ENCODE assay signal across 22 cellular contexts in genomic region chr6:119330520-119330919, GRCh38.
"Had no signal": no experiment of that assay in that cellular context is flagged by ENCODE, and none has a peak within 500 bp of the region (broad histone marks: within the 10 kb centered on the region; RNA-seq: fewer than 3 reads in every experiment).

No MANE protein-coding gene starts in this region.

- H3K4me2 ChIP-seq: neural progenitor cell had no signal

- ATAC-seq: activated CD8-positive, alpha-beta memory T cell treated with anti-CD3 and anti-CD28 coated beads, Interleukin-2, amount 10 ng/mL, durations not matched to agents 7 days and 5 days; activated CD8-positive, alpha-beta T cell treated with anti-CD3 and anti-CD28 coated beads for 36 hours; activated naive CD8-positive, alpha-beta T cell treated with anti-CD3 and anti-CD28 coated beads, Interleukin-2, amount 50 U/mL, for 24 hours; body of pancreas; heart right ventricle; left colon; mucosa of descending colon had no signal

- H3K27me3 ChIP-seq: body of pancreas, heart right ventricle, neural progenitor cell, transverse colon, uterus had no signal

- H3K36me3 Mint-ChIP-seq: neural progenitor cell had no signal

- H3K27ac Mint-ChIP-seq: activated CD8-positive, alpha-beta T cell treated with anti-CD3 and anti-CD28 coated beads for 36 hours; activated naive CD8-positive, alpha-beta T cell treated with anti-CD3 and anti-CD28 coated beads, Interleukin-2, amount 50 U/mL, for 24 hours; dendritic cell treated with granulocyte-macrophage colony-stimulating factor and Interleukin-4, amounts not matched to agents 40 ng/mL and 50 ng/mL, for 4 days; memory B cell; neural progenitor cell; stimulated activated naive B cell treated with anti-CD40 and anti-IgM and Interleukin-4, amounts not matched to agents 10 μg/mL and 1 μg/mL and 100 μg/mL, for 72 hours had no signal

- H2AFZ ChIP-seq: neural progenitor cell had no signal

- H3K4me1 ChIP-seq: neural progenitor cell, uterus had no signal

- H3K27me3 Mint-ChIP-seq: activated CD8-positive, alpha-beta memory T cell treated with anti-CD3 and anti-CD28 coated beads, Interleukin-2, amount 10 ng/mL, durations not matched to agents 7 days and 5 days; activated CD8-positive, alpha-beta T cell treated with anti-CD3 and anti-CD28 coated beads for 36 hours; activated naive CD8-positive, alpha-beta T cell treated with anti-CD3 and anti-CD28 coated beads, Interleukin-2, amount 50 U/mL, for 24 hours; dendritic cell treated with granulocyte-macrophage colony-stimulating factor and Interleukin-4, amounts not matched to agents 40 ng/mL and 50 ng/mL, for 4 days; memory B cell; stimulated activated naive B cell treated with anti-CD40 and anti-IgM and Interleukin-4, amounts not matched to agents 10 μg/mL and 1 μg/mL and 100 μg/mL, for 72 hours had no signal

- H3K27ac ChIP-seq: body of pancreas, heart right ventricle, neural progenitor cell, transverse colon, uterus had no signal

- DNase-seq: activated CD4-positive, alpha-beta T cell treated with anti-CD3 and anti-CD28 coated beads for 48 hours; activated CD8-positive, alpha-beta memory T cell treated with anti-CD3 and anti-CD28 coated beads, Interleukin-2, amount 10 ng/mL, durations not matched to agents 7 days and 5 days; activated CD8-positive, alpha-beta T cell treated with anti-CD3 and anti-CD28 coated beads for 36 hours; activated gamma-delta T cell; activated naive CD4-positive, alpha-beta T cell treated with anti-CD3 and anti-CD28 coated beads, Interleukin-2, amount 50 U/mL, for 16 hours; activated naive CD8-positive, alpha-beta T cell treated with anti-CD3 and anti-CD28 coated beads, Interleukin-2, amount 50 U/mL, for 24 hours; activated T-cell treated with anti-CD3 and anti-CD28 coated beads for 4 hours; anterior cingulate cortex; body of pancreas; effector CD4-positive, alpha-beta T cell; heart right ventricle; left colon; mucosa of descending colon; posterior cingulate gyrus; stimulated activated CD4-positive, alpha-beta T cell treated with anti-CD3 and anti-CD28 coated beads, Interleukin-2, amount 100 ng/mL, for 48 hours; stimulated activated CD8-positive, alpha-beta memory T cell treated with anti-CD3 and anti-CD28 coated beads, Interleukin-4, amount 100 ng/mL, for 48 hours; stimulated activated naive B cell treated with anti-CD40 and anti-IgM and Interleukin-4, amounts not matched to agents 10 μg/mL and 1 μg/mL and 100 μg/mL, for 72 hours; transverse colon; uterus had no signal

- H3K9ac ChIP-seq: neural progenitor cell had no signal

- H3K4me3 Mint-ChIP-seq: activated CD8-positive, alpha-beta memory T cell treated with anti-CD3 and anti-CD28 coated beads, Interleukin-2, amount 10 ng/mL, durations not matched to agents 7 days and 5 days; activated CD8-positive, alpha-beta T cell treated with anti-CD3 and anti-CD28 coated beads for 36 hours; activated naive CD8-positive, alpha-beta T cell treated with anti-CD3 and anti-CD28 coated beads, Interleukin-2, amount 50 U/mL, for 24 hours; dendritic cell treated with granulocyte-macrophage colony-stimulating factor and Interleukin-4, amounts not matched to agents 40 ng/mL and 50 ng/mL, for 4 days; memory B cell; neural progenitor cell; stimulated activated naive B cell treated with anti-CD40 and anti-IgM and Interleukin-4, amounts not matched to agents 10 μg/mL and 1 μg/mL and 100 μg/mL, for 72 hours had no signal

- H3K4me3 ChIP-seq: body of pancreas, heart right ventricle, mucosa of descending colon, neural progenitor cell, transverse colon, uterus had no signal

- H3K9me3 Mint-ChIP-seq: activated CD8-positive, alpha-beta T cell treated with anti-CD3 and anti-CD28 coated beads for 36 hours; activated naive CD8-positive, alpha-beta T cell treated with anti-CD3 and anti-CD28 coated beads, Interleukin-2, amount 50 U/mL, for 24 hours; dendritic cell treated with granulocyte-macrophage colony-stimulating factor and Interleukin-4, amounts not matched to agents 40 ng/mL and 50 ng/mL, for 4 days; memory B cell; neural progenitor cell; stimulated activated naive B cell treated with anti-CD40 and anti-IgM and Interleukin-4, amounts not matched to agents 10 μg/mL and 1 μg/mL and 100 μg/mL, for 72 hours had no signal

- H3K36me3 ChIP-seq: neural progenitor cell, transverse colon, uterus had no signal

- H3K9me3 ChIP-seq: body of pancreas, heart right ventricle, mucosa of descending colon, transverse colon, uterus had no signal
